Comparison of ENCODE assay signal across 10 cellular contexts in the genomic region with DNA sequence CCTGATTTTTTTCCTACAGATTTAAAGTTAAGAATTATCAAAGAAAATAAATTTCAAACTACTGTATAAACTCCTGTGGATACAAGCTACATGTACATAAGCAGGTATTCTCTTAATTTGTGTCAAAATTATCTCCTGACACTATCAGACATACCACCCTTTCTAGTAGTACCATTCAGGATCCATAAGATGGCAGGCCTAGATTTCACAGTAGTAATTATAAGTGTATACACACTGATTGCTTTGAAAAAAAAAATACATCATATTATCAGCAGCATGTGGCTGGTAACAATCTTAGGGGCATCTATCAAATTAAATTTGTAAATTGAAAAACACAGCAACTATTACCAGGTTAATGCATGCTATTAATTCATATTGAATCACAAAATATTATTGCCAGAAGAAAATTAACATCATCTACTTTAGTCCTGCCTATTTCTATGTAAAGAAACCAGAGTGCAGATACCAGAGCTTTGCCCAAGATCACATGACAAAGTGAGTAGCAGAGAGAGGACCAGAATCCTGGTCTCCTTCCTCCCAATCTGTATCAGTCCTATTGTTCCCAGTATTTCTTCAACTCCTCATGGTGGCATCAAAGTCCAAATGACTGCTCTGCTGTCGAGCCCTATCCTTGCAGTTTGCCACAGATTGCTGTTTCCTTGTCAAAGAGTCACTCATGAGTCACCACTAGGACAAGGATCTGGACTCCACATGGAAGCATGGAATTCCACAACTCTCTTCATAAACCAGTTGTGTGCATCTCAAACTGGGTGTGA. TPM values are rescaled to one million over a fixed set of nuclear protein-coding genes. Genes with fewer than 3 reads are reported as not detected.
DNase-seq lines count a peak whose midpoint lies in the region; ATAC-seq, FAIRE-seq and TF ChIP-seq lines count a peak whose summit lies in the region.
"Had no signal": no experiment of that assay in that cellular context is flagged by ENCODE, and none has a peak within 500 bp of the region (broad histone marks: within the 10 kb centered on the region; RNA-seq: fewer than 3 reads in every experiment).

No MANE protein-coding gene starts in this region.

- FAIRE-seq in H54 (lab: Jason Lieb, UNC) = peak; percentile 97

- H3K9me3 Mint-ChIP-seq in T-cell (no peaks in the 10 kb centered on the region), immature natural killer cell (no peaks in the 10 kb centered on the region)
- H3K9me3 Mint-ChIP-seq in activated T-helper 1 cell treated with anti-CD3 and anti-CD28 coated beads, Interleukin-12 subunit alpha, Interleukin-12 subunit beta, Interleukin-2, Interleukin-4 antibody, amounts not matched to agents 30 ng/mL and 10 ng/mL and 1 ng/mL, durations not matched to agents 14 hours and 24 hours and 36 hours = no peaks in the 10 kb centered on the region
- H3K9me3 Mint-ChIP-seq: activated CD4-positive, alpha-beta T cell treated with anti-CD3 and anti-CD28 coated beads, Interleukin-2, amount 10 ng/mL, durations not matched to agents 7 days and 5 days had no signal

- ATAC-seq in T-cell (replicated peaks in 1 of 4) (peak; percentile 83 to 99 (median 90)), HG03159 (IDR thresholded peaks at IDR 0.05; ENCODE audit: unreplicated experiment) (no peak), GM19351 (IDR thresholded peaks at IDR 0.05; ENCODE audit: unreplicated experiment) (no peak)

- POLR2A ChIA-PET in T-cell (lab: Charles Lee) = no interaction called here

- DNase-seq in AG08395 (ENCODE audit: low spot score) (peak; percentile 64), H54 (ENCODE audit: insufficient read length, low spot score) (no peak), T-cell (no peak), immature natural killer cell (peak; percentile 15 to 45 (median 36)), kidney glomerular epithelial cell (lab: John Stamatoyannopoulos, UW) (no peak)
- no peak for DNase-seq in activated T-helper 1 cell treated with anti-CD3 and anti-CD28 coated beads, Interleukin-12 subunit alpha, Interleukin-12 subunit beta, Interleukin-2, Interleukin-4 antibody, amounts not matched to agents 30 ng/mL and 10 ng/mL and 1 ng/mL, durations not matched to agents 14 hours and 24 hours and 36 hours (ENCODE audit: low spot score)
- DNase-seq: activated CD4-positive, alpha-beta T cell treated with anti-CD3 and anti-CD28 coated beads, Interleukin-2, amount 10 ng/mL, durations not matched to agents 7 days and 5 days; stomach had no signal

- intact Hi-C loops in activated T-helper 1 cell treated with anti-CD3 and anti-CD28 coated beads, Interleukin-12 subunit alpha, Interleukin-12 subunit beta, Interleukin-2, Interleukin-4 antibody, amounts not matched to agents 30 ng/mL and 10 ng/mL and 1 ng/mL, durations not matched to agents 14 hours and 24 hours and 36 hours (cut with micrococcal nuclease) = loop anchor here (1.0 to 5.0 kb wide), 3 partner anchors 33 to 328 kb away; no protein-coding TSS in a partner anchor

- peaks cover 0 to 5% (median 3%) of the 10 kb centered on the region in 3 donors for H3K4me1 Mint-ChIP-seq in T-cell
- no peaks in the 10 kb centered on the region for H3K4me1 Mint-ChIP-seq in immature natural killer cell
- no peaks in the 10 kb centered on the region for H3K4me1 Mint-ChIP-seq in activated T-helper 1 cell treated with anti-CD3 and anti-CD28 coated beads, Interleukin-12 subunit alpha, Interleukin-12 subunit beta, Interleukin-2, Interleukin-4 antibody, amounts not matched to agents 30 ng/mL and 10 ng/mL and 1 ng/mL, durations not matched to agents 14 hours and 24 hours and 36 hours (ENCODE audit: low read depth)
- H3K4me1 Mint-ChIP-seq: activated CD4-positive, alpha-beta T cell treated with anti-CD3 and anti-CD28 coated beads, Interleukin-2, amount 10 ng/mL, durations not matched to agents 7 days and 5 days had no signal

- TF ChIP-seq POLR2A in H54 (IDR thresholded peaks at IDR 0.05; ENCODE audit: low read depth, low read length) = no peak

- CTCF ChIA-PET in T-cell (lab: Charles Lee) = interaction anchor here (0.7 to 1.8 kb wide), 13 partner anchors 12 to 390 kb away, joined by 3 to 6 read pairs (median 4); no protein-coding TSS in a partner anchor

- no peaks in the 10 kb centered on the region for H3K36me3 Mint-ChIP-seq in T-cell
- no peaks in the 10 kb centered on the region for H3K36me3 Mint-ChIP-seq in immature natural killer cell
- no peaks in the 10 kb centered on the region for H3K36me3 Mint-ChIP-seq in activated T-helper 1 cell treated with anti-CD3 and anti-CD28 coated beads, Interleukin-12 subunit alpha, Interleukin-12 subunit beta, Interleukin-2, Interleukin-4 antibody, amounts not matched to agents 30 ng/mL and 10 ng/mL and 1 ng/mL, durations not matched to agents 14 hours and 24 hours and 36 hours (ENCODE audit: low read depth)

- no peak overlapping the region for H3K4me3 Mint-ChIP-seq in T-cell
- no peak overlapping the region for H3K4me3 Mint-ChIP-seq in immature natural killer cell
- no peak overlapping the region for H3K4me3 Mint-ChIP-seq in activated T-helper 1 cell treated with anti-CD3 and anti-CD28 coated beads, Interleukin-12 subunit alpha, Interleukin-12 subunit beta, Interleukin-2, Interleukin-4 antibody, amounts not matched to agents 30 ng/mL and 10 ng/mL and 1 ng/mL, durations not matched to agents 14 hours and 24 hours and 36 hours
- H3K4me3 Mint-ChIP-seq: activated CD4-positive, alpha-beta T cell treated with anti-CD3 and anti-CD28 coated beads, Interleukin-2, amount 10 ng/mL, durations not matched to agents 7 days and 5 days had no signal

- H3K27ac Mint-ChIP-seq in T-cell = no peak overlapping the region
- no peak overlapping the region for H3K27ac Mint-ChIP-seq in immature natural killer cell
- no peak overlapping the region for H3K27ac Mint-ChIP-seq in activated T-helper 1 cell treated with anti-CD3 and anti-CD28 coated beads, Interleukin-12 subunit alpha, Interleukin-12 subunit beta, Interleukin-2, Interleukin-4 antibody, amounts not matched to agents 30 ng/mL and 10 ng/mL and 1 ng/mL, durations not matched to agents 14 hours and 24 hours and 36 hours
- H3K27ac Mint-ChIP-seq: activated CD4-positive, alpha-beta T cell treated with anti-CD3 and anti-CD28 coated beads, Interleukin-2, amount 10 ng/mL, durations not matched to agents 7 days and 5 days had no signal

- H3K27me3 Mint-ChIP-seq in T-cell (no peaks in the 10 kb centered on the region), immature natural killer cell (ENCODE audit: low read depth in 3 of 3) (peaks cover 0 to 3% (median 2%) of the 10 kb centered on the region in 3 donors)
- H3K27me3 Mint-ChIP-seq in activated T-helper 1 cell treated with anti-CD3 and anti-CD28 coated beads, Interleukin-12 subunit alpha, Interleukin-12 subunit beta, Interleukin-2, Interleukin-4 antibody, amounts not matched to agents 30 ng/mL and 10 ng/mL and 1 ng/mL, durations not matched to agents 14 hours and 24 hours and 36 hours (ENCODE audit: insufficient read depth) = peaks cover 6% of the 10 kb centered on the region
- H3K27me3 Mint-ChIP-seq: activated CD4-positive, alpha-beta T cell treated with anti-CD3 and anti-CD28 coated beads, Interleukin-2, amount 10 ng/mL, durations not matched to agents 7 days and 5 days had no signal

RNA-seq across cellular contexts. Expression of gene CALM1, which starts 27.7 kb away (rescaled TPM):
- 100 to 1,000 TPM; 642 to 952 (median 674) TPM for total RNA-seq in T-cell
- 1,000 to 10,000 TPM; 3,313 to 3,849 (median 3,365) TPM for polyA plus RNA-seq in immature natural killer cell
- 513 and 521 TPM in 2 replicates for total RNA-seq in activated T-helper 1 cell treated with anti-CD3 and anti-CD28 coated beads, Interleukin-12 subunit alpha, Interleukin-12 subunit beta, Interleukin-2, Interleukin-4 antibody, amounts not matched to agents 30 ng/mL and 10 ng/mL and 1 ng/mL, durations not matched to agents 14 hours and 24 hours and 36 hours

RNA-seq across cellular contexts. Expression of gene NRDE2, which starts 37.4 kb away (rescaled TPM):
- total RNA-seq in T-cell = 10 to 100 TPM; 20.5 to 26.7 (median 23.1) TPM
- polyA plus RNA-seq in immature natural killer cell = 10 to 100 TPM in 1 of 3 donors, 1 to 10 TPM in 2; 7.2 to 11.6 (median 9.1) TPM
- total RNA-seq in activated T-helper 1 cell treated with anti-CD3 and anti-CD28 coated beads, Interleukin-12 subunit alpha, Interleukin-12 subunit beta, Interleukin-2, Interleukin-4 antibody, amounts not matched to agents 30 ng/mL and 10 ng/mL and 1 ng/mL, durations not matched to agents 14 hours and 24 hours and 36 hours = 22.9 and 24.4 TPM in 2 replicates

Comparison
In these comparisons a context has a peak if more than half of its experiments do, and no peak if none do; other contexts are left out.
1. DNase-seq: peak in AG08395 (single experiment) and immature natural killer cell (3 of 3); none in H54 (single experiment), T-cell (0 of 34), activated T-helper 1 cell treated with anti-CD3 and anti-CD28 coated beads, Interleukin-12 subunit alpha, Interleukin-12 subunit beta, Interleukin-2, Interleukin-4 antibody, amounts not matched to agents 30 ng/mL and 10 ng/mL and 1 ng/mL, durations not matched to agents 14 hours and 24 hours and 36 hours (single experiment) and kidney glomerular epithelial cell (single experiment).
2. ATAC-seq: peak in T-cell (4 of 4); none in HG03159 (single experiment) and GM19351 (single experiment).